9 cellular contexts compared by ENCODE assay signal in genomic region chr9:136088939-136089696, GRCh38. TPM values are rescaled to one million over a fixed set of nuclear protein-coding genes. Genes with fewer than 3 reads are reported as not detected.
DNase-seq lines count a peak whose midpoint lies in the region; ATAC-seq, FAIRE-seq and TF ChIP-seq lines count a peak whose summit lies in the region.
"Had no signal": no experiment of that assay in that cellular context is flagged by ENCODE, and none has a peak within 500 bp of the region (broad histone marks: within the 10 kb centered on the region; RNA-seq: fewer than 3 reads in every experiment).

No MANE protein-coding gene starts in this region.

- no peak for TF ChIP-seq CTCF in right lobe of liver (IDR thresholded peaks at IDR 0.05)
- TF ChIP-seq CTCF in HepG2 (CRISPR knock-in tag; IDR thresholded peaks at IDR 0.05), result no peak

- POLR2A ChIA-PET in HepG2 (lab: Yijun Ruan, JAX), result no interaction called here

- no peak for TF ChIP-seq RAD21 in HepG2 (CRISPR knock-in tag; IDR thresholded peaks at IDR 0.05)

- H3K9me3 ChIP-seq in right lobe of liver (no peaks in the 10 kb centered on the region), HepG2 (ENCODE audit: low read length) (no peaks in the 10 kb centered on the region)

- BruUV-seq in HepG2 (replicated peaks; lab: Mats Ljungman, UMichigan), result no TSS peak

- no peak overlapping the region for H2AFZ ChIP-seq in HepG2 (ENCODE audit: low read length)

- 49% methylated on average over 11 of the region's 22 CpGs for WGBS in right lobe of liver (ENCODE audit: insufficient coverage, low coverage, low lambda C conversion rate, missing lambda C conversion rate)
- whole genome bisulfite sequencing in HepG2 (ENCODE audit: low lambda C conversion rate), result 99% methylated on average over 15 of the region's 22 CpGs

- TF ChIP-seq POLR2A in right lobe of liver (IDR thresholded peaks at IDR 0.05) (no peak), HepG2 (IDR thresholded peaks at IDR 0.05; ENCODE audit: insufficient read depth in 1 of 2, low read depth in 2 of 2, low read length in 2 of 2) (no peak)

- CTCF ChIA-PET in HepG2 (lab: Yijun Ruan, JAX; ENCODE audit: low intra/inter-chr PET ratio, low total read pairs), result interaction anchor here (1.6 kb wide), 1 partner anchor 34 kb away, joined by 8 read pairs; no protein-coding TSS in a partner anchor

- peaks cover 0 to 43% (median 20%) of the 10 kb centered on the region in 4 donors for H3K4me1 ChIP-seq in right lobe of liver
- peaks cover 36% of the 10 kb centered on the region for H3K4me1 ChIP-seq in HepG2 (ENCODE audit: insufficient read depth, low read length)

- H3K27ac ChIP-seq in right lobe of liver (no peak overlapping the region), HepG2 (ENCODE audit: extremely low read length, insufficient read depth, low read length) (no peak overlapping the region), layer of hippocampus (ENCODE audit: low read depth, low read length) (peak overlapping the region; percentile 65)

- H3K27me3 ChIP-seq in right lobe of liver (no peaks in the 10 kb centered on the region), HepG2 (ENCODE audit: control insufficient read depth in 1 of 2, insufficient read depth in 2 of 2, low read length in 2 of 2) (no peaks in the 10 kb centered on the region), layer of hippocampus (ENCODE audit: control insufficient read depth, insufficient read depth, low read length) (no peaks in the 10 kb centered on the region)

- H4K20me1 ChIP-seq in HepG2 (ENCODE audit: insufficient read depth, low read length), result peaks cover 41% of the 10 kb centered on the region; the same call in 1 of the 2 replicates

- no peak overlapping the region for H3K9ac ChIP-seq in HepG2 (ENCODE audit: insufficient read depth, low read depth, low read length)

- H3K4me2 ChIP-seq in HepG2 (ENCODE audit: low read depth, low read length), result no peak overlapping the region

- ATAC-seq in right lobe of liver, result no peak
- no peak for ATAC-seq in HepG2
- ATAC-seq in HG03097 (IDR thresholded peaks at IDR 0.05; ENCODE audit: low FRiP score, unreplicated experiment), result no peak
- no peak for ATAC-seq in HG03520 (IDR thresholded peaks at IDR 0.05; ENCODE audit: unreplicated experiment)
- ATAC-seq in GM21717 (IDR thresholded peaks at IDR 0.05; ENCODE audit: unreplicated experiment), result no peak
- ATAC-seq in GM19324 (IDR thresholded peaks at IDR 0.05; ENCODE audit: low FRiP score, unreplicated experiment), result no peak

- H3K79me2 ChIP-seq in HepG2 (ENCODE audit: insufficient read depth, low read length), result peaks cover 87% of the 10 kb centered on the region

- no peak for TF ChIP-seq EP300 in HepG2 (IDR thresholded peaks at IDR 0.05; ENCODE audit: low read depth in 2 of 2, low read length in 2 of 2)
- no peak for TF ChIP-seq EP300 in HepG2 (CRISPR knock-in tag; IDR thresholded peaks at IDR 0.05; ENCODE audit: borderline replicate concordance)

- intact Hi-C loops in right lobe of liver (cut with DNase I), result loop anchor here in 1 of 2 donors (5.0 kb wide), 1 partner anchor 33 kb away; no protein-coding TSS in a partner anchor
- intact Hi-C loops in HepG2 (cut with micrococcal nuclease; ENCODE audit: unreplicated experiment), result no loop called here

- in situ Hi-C loops in HepG2 (cut with HindIII; ENCODE audit: extremely low pct_ligation_motif_present, low pct_unique_long_range_greater_than_20kb), result no loop called here

- H3K36me3 ChIP-seq in right lobe of liver, result no peaks in the 10 kb centered on the region
- H3K36me3 ChIP-seq in HepG2 (replicated peaks in 1 of 2; ENCODE audit: control insufficient read depth in 1 of 2, insufficient read depth in 2 of 2, low read length in 2 of 2), result 0 out of 5 replicates have a peak, but pooled peaks cover 3 to 7% of the 10 kb centered on the region in 2 experiments

- H3K4me3 ChIP-seq in right lobe of liver, result no peak overlapping the region
- no peak overlapping the region for H3K4me3 ChIP-seq in HepG2 (replicated peaks in 1 of 3; ENCODE audit: insufficient read depth in 1 of 3, low read depth in 2 of 3, low read length in 3 of 3)

- no peak for FAIRE-seq in HepG2 (lab: Jason Lieb, UNC)

- DNase-seq in right lobe of liver (peak in 2 of 3 donors; percentile 19 to 47), HepG2 (ENCODE audit: low spot score) (no peak), SKM-1 treated with dmso at 0.1 percent for 144 hours (lab: John Stamatoyannopoulos, UW; ENCODE audit: unreplicated experiment) (peak; percentile 54)
- DNase-seq: NCI-H1092 had no signal

TF ChIP-seq in HepG2, 621 proteins besides CTCF, POLR2A, EP300 and RAD21 (continues in another document):
- TF ChIP-seq ZNF101 (CRISPR knock-in tag; IDR thresholded peaks at IDR 0.05; ENCODE audit: borderline replicate concordance, low read depth) (no peak), ZNF292 (CRISPR knock-in tag; IDR thresholded peaks at IDR 0.05; ENCODE audit: borderline replicate concordance, low read depth) (no peak), SMARCC2 (IDR thresholded peaks at IDR 0.05) (no peak), RFXANK (CRISPR knock-in tag; IDR thresholded peaks at IDR 0.05) (no peak), ZNF776 (CRISPR knock-in tag; IDR thresholded peaks at IDR 0.05) (no peak), ZNF570 (CRISPR knock-in tag; IDR thresholded peaks at IDR 0.05; ENCODE audit: borderline replicate concordance) (no peak), ZKSCAN8 (CRISPR knock-in tag; IDR thresholded peaks at IDR 0.05; ENCODE audit: borderline replicate concordance) (no peak), ZNF414 (CRISPR knock-in tag; IDR thresholded peaks at IDR 0.05) (no peak)

RNA-seq across cellular contexts. Expression of gene NACC2, which starts 6.0 kb away (rescaled TPM):
- 10 to 100 TPM; 10.9 to 25.8 (median 13.8) TPM for total RNA-seq in right lobe of liver
- total RNA-seq in HepG2 (2016; rRNA removed; fragmentation: Illumina TruSeq; extraction: Trizol), result 10.5 and 12.3 TPM in 2 replicates
- total RNA-seq in HepG2 (2016; cell fraction: cytosol; rRNA removed; fragmentation: Illumina TruSeq; extraction: Trizol; ENCODE audit: low read depth), result 2.1 and 2.2 TPM in 2 replicates
- 9.0 and 12.3 TPM in 2 replicates for total RNA-seq in HepG2 (2016; cell fraction: insoluble cytoplasmic fraction; rRNA removed; fragmentation: Illumina TruSeq; extraction: Trizol)
- total RNA-seq in HepG2 (2016; cell fraction: membrane; rRNA removed; fragmentation: Illumina TruSeq; extraction: Trizol), result 5.3 TPM in 2 replicates
- 8.0 and 9.6 TPM in 2 replicates for total RNA-seq in HepG2 (2016; cell fraction: nucleus; rRNA removed; fragmentation: Illumina TruSeq; extraction: Trizol)
- 5.9 and 6.3 TPM in 2 replicates for polyA plus RNA-seq in HepG2 (2011; rRNA removed)
- 4.1 and 5.8 TPM in 2 replicates for polyA plus RNA-seq in HepG2 (2011; cell fraction: cytosol; rRNA removed)
- 28.9 and 40.8 TPM in 2 replicates for polyA plus RNA-seq in HepG2 (2011; cell fraction: nucleus; rRNA removed)
- polyA plus RNA-seq in HepG2 (2012), result 6.2 and 7.1 TPM in 2 replicates
- polyA plus RNA-seq in HepG2 (2016; cell fraction: cytosol; fragmentation: Illumina TruSeq; extraction: Trizol; ENCODE audit: low read depth), result 0.80 TPM in 2 replicates
- 8.9 and 10.6 TPM in 2 replicates for polyA plus RNA-seq in HepG2 (2016; cell fraction: insoluble cytoplasmic fraction; fragmentation: Illumina TruSeq; extraction: Trizol; ENCODE audit: low read depth)
- 2.4 and 2.5 TPM in 2 replicates for polyA plus RNA-seq in HepG2 (2016; cell fraction: membrane; fragmentation: Illumina TruSeq; extraction: Trizol; ENCODE audit: low read depth)
- polyA plus RNA-seq in HepG2 (2016; cell fraction: nucleus; fragmentation: Illumina TruSeq; extraction: Trizol; ENCODE audit: insufficient read depth, low read depth), result 15.3 and 15.7 TPM in 2 replicates
- 14.5 and 16.4 TPM in 2 replicates for polyA minus RNA-seq in HepG2 (2011; rRNA and poly(A)+ RNA removed; ENCODE audit: low replicate concordance)
- 9.2 and 9.6 TPM in 2 replicates for polyA minus RNA-seq in HepG2 (2011; cell fraction: cytosol; rRNA and poly(A)+ RNA removed)
- 10.6 and 13.4 TPM in 2 replicates for polyA minus RNA-seq in HepG2 (2011; cell fraction: nucleus; rRNA and poly(A)+ RNA removed)

RNA-seq across cellular contexts. Expression of gene TMEM250, which starts 29.6 kb away (rescaled TPM):
- 10 to 100 TPM; 12.4 to 29.7 (median 15.4) TPM for total RNA-seq in right lobe of liver
- total RNA-seq in HepG2 (2016; rRNA removed; fragmentation: Illumina TruSeq; extraction: Trizol), result 12.0 and 13.9 TPM in 2 replicates
- total RNA-seq in HepG2 (2016; cell fraction: cytosol; rRNA removed; fragmentation: Illumina TruSeq; extraction: Trizol; ENCODE audit: low read depth), result 7.7 and 7.9 TPM in 2 replicates
- total RNA-seq in HepG2 (2016; cell fraction: insoluble cytoplasmic fraction; rRNA removed; fragmentation: Illumina TruSeq; extraction: Trizol), result 9.6 and 13.9 TPM in 2 replicates
- 17.8 and 22.1 TPM in 2 replicates for total RNA-seq in HepG2 (2016; cell fraction: membrane; rRNA removed; fragmentation: Illumina TruSeq; extraction: Trizol)
- 10.1 and 11.0 TPM in 2 replicates for total RNA-seq in HepG2 (2016; cell fraction: nucleus; rRNA removed; fragmentation: Illumina TruSeq; extraction: Trizol)
- 5.5 and 7.1 TPM in 2 replicates for polyA plus RNA-seq in HepG2 (2011; rRNA removed)
- 7.1 and 10.4 TPM in 2 replicates for polyA plus RNA-seq in HepG2 (2011; cell fraction: cytosol; rRNA removed)
- 9.4 and 12.5 TPM in 2 replicates for polyA plus RNA-seq in HepG2 (2011; cell fraction: nucleus; rRNA removed)
- polyA plus RNA-seq in HepG2 (2012), result 6.0 and 9.5 TPM in 2 replicates
- 6.4 and 8.1 TPM in 2 replicates for polyA plus RNA-seq in HepG2 (2016; cell fraction: cytosol; fragmentation: Illumina TruSeq; extraction: Trizol; ENCODE audit: low read depth)
- 14.5 and 15.8 TPM in 2 replicates for polyA plus RNA-seq in HepG2 (2016; cell fraction: insoluble cytoplasmic fraction; fragmentation: Illumina TruSeq; extraction: Trizol; ENCODE audit: low read depth)
- 14.9 and 17.1 TPM in 2 replicates for polyA plus RNA-seq in HepG2 (2016; cell fraction: membrane; fragmentation: Illumina TruSeq; extraction: Trizol; ENCODE audit: low read depth)
- polyA plus RNA-seq in HepG2 (2016; cell fraction: nucleus; fragmentation: Illumina TruSeq; extraction: Trizol; ENCODE audit: insufficient read depth, low read depth), result 14.9 and 17.4 TPM in 2 replicates
- 18.3 and 50.6 TPM in 2 replicates for polyA minus RNA-seq in HepG2 (2011; rRNA and poly(A)+ RNA removed; ENCODE audit: low replicate concordance)
- polyA minus RNA-seq in HepG2 (2011; cell fraction: cytosol; rRNA and poly(A)+ RNA removed), result 7.9 and 8.8 TPM in 2 replicates
- polyA minus RNA-seq in HepG2 (2011; cell fraction: nucleus; rRNA and poly(A)+ RNA removed), result 4.7 and 8.0 TPM in 2 replicates
